In genomic region chr1:8545078-8545477, GRCh38 we compare ENCODE assay signal across 18 cellular contexts.
DNase-seq lines count a peak whose midpoint lies in the region; ATAC-seq and TF ChIP-seq lines count a peak whose summit lies in the region.
"Had no signal": no experiment of that assay in that cellular context is flagged by ENCODE, and none has a peak within 500 bp of the region (broad histone marks: within the 10 kb centered on the region; RNA-seq: fewer than 3 reads in every experiment).

No MANE protein-coding gene starts in this region.

- in situ Hi-C loops in GM13976 (cut with MboI; ENCODE audit: low sequenced_read_pairs, unreplicated experiment), result no loop called here

- peaks cover 36% of the 10 kb centered on the region for H3K4me1 ChIP-seq in RWPE2 (ENCODE audit: insufficient read depth, poor library complexity, severe bottlenecking)
- H3K4me1 ChIP-seq: HAP-1 had no signal

- TF ChIP-seq CTCF in GM13976 (IDR thresholded peaks at IDR 0.05; ENCODE audit: borderline replicate concordance, control extremely low read depth, extremely low read depth, insufficient read depth, missing control alignments), result no peak
- TF ChIP-seq CTCF in RWPE2 (IDR thresholded peaks at IDR 0.05; ENCODE audit: poor library complexity, severe bottlenecking), result no peak
- TF ChIP-seq CTCF in endothelial cell (IDR thresholded peaks at IDR 0.05; ENCODE audit: unreplicated experiment), result no peak

- no peak overlapping the region for H3K27ac Mint-ChIP-seq in endothelial cell (ENCODE audit: unreplicated experiment)
- H3K27ac Mint-ChIP-seq: nephron progenitor cell had no signal

- H3K27me3 ChIP-seq in RWPE2 (ENCODE audit: insufficient read depth, poor library complexity, severe bottlenecking), result no peaks in the 10 kb centered on the region
- H3K27me3 ChIP-seq: suprapubic skin had no signal

- no peaks in the 10 kb centered on the region for H3K27me3 Mint-ChIP-seq in activated T-cell treated with anti-CD3 and anti-CD28 coated beads, Interleukin-2, amount 50 U/mL, for 4 hours (ENCODE audit: low read depth)
- no peaks in the 10 kb centered on the region for H3K27me3 Mint-ChIP-seq in endothelial cell (ENCODE audit: unreplicated experiment)

- peaks cover 16% of the 10 kb centered on the region for H3K36me3 Mint-ChIP-seq in activated T-cell treated with anti-CD3 and anti-CD28 coated beads, Interleukin-2, amount 50 U/mL, for 4 hours (ENCODE audit: insufficient read depth)
- H3K36me3 Mint-ChIP-seq in endothelial cell (ENCODE audit: low read depth, unreplicated experiment), result peaks cover 13% of the 10 kb centered on the region

- H3K4me3 ChIP-seq in RWPE2 (ENCODE audit: severe bottlenecking), result no peak overlapping the region
- H3K4me3 ChIP-seq: HAP-1, lung, suprapubic skin had no signal

- no peak overlapping the region for H3K4me3 Mint-ChIP-seq in activated T-cell treated with anti-CD3 and anti-CD28 coated beads, Interleukin-2, amount 50 U/mL, for 4 hours
- H3K4me3 Mint-ChIP-seq in endothelial cell (ENCODE audit: unreplicated experiment), result peak overlapping the region; percentile 70
- H3K4me3 Mint-ChIP-seq: nephron progenitor cell had no signal

- peak; percentile 27 to 39 for ATAC-seq in activated T-cell treated with anti-CD3 and anti-CD28 coated beads, Interleukin-2, amount 50 U/mL, for 4 hours
- ATAC-seq in RWPE2 (ENCODE audit: low read depth) (peak; percentile 35; the same call in 1 of the 3 replicates), GM18517 (IDR thresholded peaks at IDR 0.05; ENCODE audit: unreplicated experiment) (no peak)

- H3K9me3 ChIP-seq in RWPE2 (ENCODE audit: severe bottlenecking), result no peaks in the 10 kb centered on the region
- H3K9me3 ChIP-seq: HAP-1, suprapubic skin had no signal

- peaks cover 27% of the 10 kb centered on the region for H3K4me1 Mint-ChIP-seq in activated T-cell treated with anti-CD3 and anti-CD28 coated beads, Interleukin-2, amount 50 U/mL, for 4 hours (ENCODE audit: low read depth)
- H3K4me1 Mint-ChIP-seq in endothelial cell (ENCODE audit: unreplicated experiment), result peaks cover 3% of the 10 kb centered on the region

- H3K36me3 ChIP-seq in RWPE2 (ENCODE audit: low read depth), result peaks cover 3% of the 10 kb centered on the region
- H3K36me3 ChIP-seq: HAP-1 had no signal

- H3K9me3 Mint-ChIP-seq in activated T-cell treated with anti-CD3 and anti-CD28 coated beads, Interleukin-2, amount 50 U/mL, for 4 hours, result peaks cover 3% of the 10 kb centered on the region
- no peaks in the 10 kb centered on the region for H3K9me3 Mint-ChIP-seq in endothelial cell (ENCODE audit: unreplicated experiment)

- H3K27ac ChIP-seq in RWPE2 (ENCODE audit: poor library complexity, severe bottlenecking), result peak overlapping the region; percentile 28
- H3K27ac ChIP-seq: suprapubic skin had no signal

- DNase-seq in activated T-cell treated with anti-CD3 and anti-CD28 coated beads, Interleukin-2, amount 50 U/mL, for 4 hours, result no peak
- DNase-seq in activated T-cell treated with anti-CD3 and anti-CD28 coated beads for 4 hours, result no peak
- peak; percentile 27 for DNase-seq in GM13976 (ENCODE audit: low spot score)
- DNase-seq in RWPE2 (ENCODE audit: low spot score), result no peak
- DNase-seq in endothelial cell (ENCODE audit: low spot score), result no peak
- no peak for DNase-seq in hepatic stellate cell (ENCODE audit: low spot score)
- no peak for DNase-seq in GF-D8 (lab: John Stamatoyannopoulos, UW)
- DNase-seq: cerebellar nuclear complex; COR-L47; KBM-7; NCI-H1105; nephron progenitor cell; NK-92 treated with Interleukin-12 subunit alpha and Interleukin-12 subunit beta, amount 100 ng/mL, for 24 hours; SHP77 had no signal
